In genomic region chr2:206084468-206084869, GRCh38 we compare ENCODE assay signal across 8 cellular contexts. TPM values are rescaled to one million over a fixed set of nuclear protein-coding genes. Genes with fewer than 3 reads are reported as not detected.
DNase-seq lines count a peak whose midpoint lies in the region; ATAC-seq and TF ChIP-seq lines count a peak whose summit lies in the region.

No MANE protein-coding gene starts in this region.

- ATAC-seq in CD4-positive, alpha-beta T cell (ENCODE audit: poor library complexity): no peak
- ATAC-seq in GM19395 (IDR thresholded peaks at IDR 0.05; ENCODE audit: unreplicated experiment): no peak

- CTCF ChIA-PET in CD4-positive, alpha-beta T cell (lab: Charles Lee): no interaction called here
- CTCF ChIA-PET in PC-9 (lab: Charles Lee): interaction anchor here (0.7 kb wide), 1 partner anchor 571 kb away, joined by 7 read pairs; no protein-coding TSS in a partner anchor

- no TSS peak for BruUV-seq in PC-9 (replicated peaks; lab: Mats Ljungman, UMichigan)

- no peaks in the 10 kb centered on the region for H3K9me2 ChIP-seq in PC-9 (ENCODE audit: insufficient read depth)

- peak in 4 of 10 experiments; percentile 5 to 37 (median 8) for DNase-seq in CD4-positive, alpha-beta T cell
- DNase-seq in HK-2 (ENCODE audit: unreplicated experiment) (peak; percentile 59), PC-9 (peak in 1 of 2 experiments; percentile 46), anterior cingulate cortex (lab: John Stamatoyannopoulos, UW) (peak in 52 of 58 donors; percentile 6 to 64 (median 34)), right atrium auricular region (ENCODE audit: low spot score) (peak; percentile 77), ovary (peak; percentile 62 to 77 (median 71)), GM10266 (ENCODE audit: extremely low spot score) (no peak)

- POLR2A ChIA-PET in CD4-positive, alpha-beta T cell (lab: Charles Lee): interaction anchor here (2.2 kb wide), 2 partner anchors 14 to 75 kb away, joined by 7 to 14 read pairs; partner anchors contain the start of genes EEF1B2 and NDUFS1
- POLR2A ChIA-PET in PC-9 (lab: Charles Lee; ENCODE audit: unreplicated experiment): no interaction called here

- peak overlapping the region; percentile 95 for H3K27ac ChIP-seq in CD4-positive, alpha-beta T cell (ENCODE audit: low read depth, low read length)
- peak overlapping the region; percentile 84 for H3K27ac ChIP-seq in PC-9
- peak overlapping the region; percentile 95 to 98 for H3K27ac ChIP-seq in right atrium auricular region
- H3K27ac ChIP-seq in ovary: peak overlapping the region; percentile 100

- H3K79me2 ChIP-seq in PC-9 (ENCODE audit: low read depth): peaks cover 56% of the 10 kb centered on the region

- no peak for TF ChIP-seq CTCF in CD4-positive, alpha-beta T cell (IDR thresholded peaks at IDR 0.05)
- TF ChIP-seq CTCF in PC-9 (conservative IDR thresholded peaks at IDR 0.05) (no peak), right atrium auricular region (IDR thresholded peaks at IDR 0.05) (no peak), ovary (IDR thresholded peaks at IDR 0.05) (no peak), GM10266 (IDR thresholded peaks at IDR 0.05; ENCODE audit: control insufficient read depth, insufficient read depth, low read depth, missing control alignments) (no peak)

- 0% methylated on average over 10 of the region's 10 CpGs for WGBS in ovary, 3 donors

- TF ChIP-seq EP300 in ovary (IDR thresholded peaks at IDR 0.05): no peak

- H3K9me3 Mint-ChIP-seq in CD4-positive, alpha-beta T cell: no peaks in the 10 kb centered on the region

- H3K36me3 ChIP-seq in PC-9 (ENCODE audit: low read depth) (no peaks in the 10 kb centered on the region), right atrium auricular region (no peaks in the 10 kb centered on the region), ovary (no peaks in the 10 kb centered on the region)

- H3K4me3 Mint-ChIP-seq in CD4-positive, alpha-beta T cell: peak overlapping the region; percentile 98

- peak; percentile 66 for TF ChIP-seq POLR2A in ovary (IDR thresholded peaks at IDR 0.05)

- peaks cover 13% of the 10 kb centered on the region for H3K4me1 ChIP-seq in PC-9 (replicated peaks; ENCODE audit: insufficient read depth)
- H3K4me1 ChIP-seq in right atrium auricular region: peaks cover 0 to 19% of the 10 kb centered on the region in 2 donors
- H3K4me1 ChIP-seq in ovary (ENCODE audit: insufficient read depth): peaks cover 4% of the 10 kb centered on the region

- H3F3A ChIP-seq in PC-9 (ENCODE audit: insufficient read depth, low read depth): 0 out of 2 replicates have a peak, but pooled peaks cover 12% of the 10 kb centered on the region

- H3K27me3 Mint-ChIP-seq in CD4-positive, alpha-beta T cell: no peaks in the 10 kb centered on the region

- no peaks in the 10 kb centered on the region for H3K9me3 ChIP-seq in CD4-positive, alpha-beta T cell (ENCODE audit: control insufficient read depth, low read length)
- H3K9me3 ChIP-seq in PC-9 (ENCODE audit: insufficient read depth, low read depth): no peaks in the 10 kb centered on the region
- no peaks in the 10 kb centered on the region for H3K9me3 ChIP-seq in right atrium auricular region
- no peaks in the 10 kb centered on the region for H3K9me3 ChIP-seq in ovary

- H2AFZ ChIP-seq in PC-9: peak overlapping the region; percentile 77

- peaks cover 61% of the 10 kb centered on the region for H3K4me1 Mint-ChIP-seq in CD4-positive, alpha-beta T cell (ENCODE audit: low read depth)

- no peaks in the 10 kb centered on the region for H3K27me3 ChIP-seq in CD4-positive, alpha-beta T cell (ENCODE audit: control insufficient read depth, insufficient read depth, low read length)
- H3K27me3 ChIP-seq in PC-9 (ENCODE audit: insufficient read depth, low read depth): no peaks in the 10 kb centered on the region
- no peaks in the 10 kb centered on the region for H3K27me3 ChIP-seq in right atrium auricular region
- no peaks in the 10 kb centered on the region for H3K27me3 ChIP-seq in ovary

- H3K36me3 Mint-ChIP-seq in CD4-positive, alpha-beta T cell (ENCODE audit: low read depth): peaks cover 23% of the 10 kb centered on the region

- H3K4me2 ChIP-seq in PC-9: peak overlapping the region; percentile 94

- intact Hi-C loops in CD4-positive, alpha-beta T cell (cut with DNase I, micrococcal nuclease): loop anchor here (5.0 to 10.0 kb wide), 4 partner anchors 60 to 1628 kb away; partner anchors contain the start of genes CCNYL1 (in 1 of the 2), FASTKD2 (in 1 of the 2), KLF7 (in 1 of the 2) and MDH1B (in 1 of the 2)
- intact Hi-C loops in PC-9 (cut with micrococcal nuclease; ENCODE audit: unreplicated experiment) (loop anchor here (10.0 kb wide), 1 partner anchor 360 kb away; the partner anchor contains the start of gene ADAM23), ovary (cut with DNase I) (no loop called here)

- no peaks in the 10 kb centered on the region for H4K20me1 ChIP-seq in PC-9 (ENCODE audit: insufficient read depth)

- peak overlapping the region; percentile 83 for H3K4me3 ChIP-seq in PC-9
- peak overlapping the region; percentile 77 to 90 for H3K4me3 ChIP-seq in right atrium auricular region
- H3K4me3 ChIP-seq in ovary: peak overlapping the region; percentile 52

- H3K27ac Mint-ChIP-seq in CD4-positive, alpha-beta T cell: peak overlapping the region; percentile 92

RNA-seq across cellular contexts. Expression of gene INO80D, which starts 1.5 kb away (rescaled TPM):
- 10 to 100 TPM; 45.3 to 48.9 TPM for total RNA-seq in CD4-positive, alpha-beta T cell
- total RNA-seq in PC-9 (2021): 7.1 and 12.4 TPM in 2 replicates
- 10 to 100 TPM; 10.2 to 12.9 TPM for total RNA-seq in right atrium auricular region
- total RNA-seq in ovary: 10 to 100 TPM; 16.8 to 37.6 (median 26.2) TPM
- 1 to 10 TPM; 3.2 to 4.3 TPM for polyA plus RNA-seq in ovary

Comparison
In these comparisons a context has a peak if more than half of its experiments do, and no peak if none do; other contexts are left out.
1. intact Hi-C loops: an anchor here in CD4-positive, alpha-beta T cell (5.0 to 10.0 kb wide) and PC-9 (10.0 kb wide); none called in ovary.